Comparison of ENCODE assay signal across 11 cellular contexts in the genomic region with DNA sequence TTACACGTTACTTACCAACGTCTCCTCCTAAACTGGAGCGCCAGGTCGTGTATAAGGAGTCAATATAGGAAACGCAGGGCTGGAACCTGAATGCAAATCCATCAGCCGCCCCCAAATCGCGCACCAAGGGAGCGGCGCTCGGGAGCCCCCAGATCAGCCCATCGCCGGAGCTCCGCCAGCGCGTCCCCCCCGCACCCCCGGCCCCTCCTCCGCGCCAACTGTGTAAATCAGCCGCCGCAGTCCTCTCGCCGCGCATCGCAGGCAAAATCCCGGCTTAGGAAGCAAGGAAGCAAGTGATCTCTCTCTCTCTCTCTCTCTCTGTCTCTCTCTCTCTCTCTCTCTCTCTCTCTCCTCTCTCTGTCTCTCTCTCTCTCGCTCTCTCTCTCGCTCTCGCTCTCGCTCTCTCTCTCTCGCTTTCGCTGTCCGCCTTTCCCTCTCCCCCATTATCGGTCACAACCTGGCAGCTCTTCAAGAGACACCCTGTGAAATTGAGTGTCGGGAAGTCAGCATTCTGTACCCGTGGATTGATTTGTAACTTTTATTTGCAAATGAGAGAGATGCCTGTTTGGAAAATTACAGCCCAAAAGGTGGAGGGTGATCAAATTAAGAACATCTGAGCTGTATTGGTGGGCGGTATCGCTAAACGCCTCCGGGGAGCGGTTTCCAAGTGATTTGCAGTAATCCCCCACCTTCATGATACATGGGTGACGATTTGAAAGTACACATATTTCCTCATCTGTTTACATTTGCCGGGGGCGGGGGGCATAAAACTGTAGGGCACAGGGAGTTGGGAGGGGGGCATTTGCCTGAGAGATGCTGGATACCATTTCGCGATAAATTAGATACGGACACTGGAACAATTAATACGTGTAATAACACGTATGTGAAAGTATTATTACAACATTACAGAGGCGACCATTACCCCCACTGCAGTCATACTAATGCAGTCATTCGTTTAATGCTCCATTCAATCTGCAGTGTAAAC. TPM values are rescaled to one million over a fixed set of nuclear protein-coding genes. Genes with fewer than 3 reads are reported as not detected.
A peak's percentile ranks its signal among the peaks of the same experiment; 100 is the strongest.
DNase-seq lines count a peak whose midpoint lies in the region; ATAC-seq lines count a peak whose summit lies in the region.
"Had no signal": no experiment of that assay in that cellular context is flagged by ENCODE, and none has a peak within 500 bp of the region (broad histone marks: within the 10 kb centered on the region; RNA-seq: fewer than 3 reads in every experiment).

No MANE protein-coding gene starts in this region.

- peaks cover 57% of the 10 kb centered on the region for H3K27me3 Mint-ChIP-seq in activated CD4-positive, alpha-beta T cell treated with anti-CD3 and anti-CD28 coated beads for 36 hours
- peaks cover 42% of the 10 kb centered on the region for H3K27me3 Mint-ChIP-seq in activated naive CD8-positive, alpha-beta T cell
- H3K27me3 Mint-ChIP-seq in stimulated activated naive B cell treated with anti-CD40 and anti-IgM and Interleukin-4, amounts not matched to agents 10 μg/mL and 1 μg/mL and 100 μg/mL, for 72 hours: peaks cover 47 to 48% of the 10 kb centered on the region in 2 donors

- CTCF ChIA-PET in activated CD4-positive, alpha-beta T cell treated with anti-CD3 and anti-CD28 coated beads for 36 hours (lab: Charles Lee): interaction anchor here (1.3 kb wide), 1 partner anchor 9 kb away, joined by 4 read pairs; no protein-coding TSS in a partner anchor

- H3K9me3 Mint-ChIP-seq in activated CD4-positive, alpha-beta T cell treated with anti-CD3 and anti-CD28 coated beads for 36 hours (ENCODE audit: low read depth): no peaks in the 10 kb centered on the region
- no peaks in the 10 kb centered on the region for H3K9me3 Mint-ChIP-seq in activated naive CD8-positive, alpha-beta T cell (ENCODE audit: low read depth)
- H3K9me3 Mint-ChIP-seq in stimulated activated naive B cell treated with anti-CD40 and anti-IgM and Interleukin-4, amounts not matched to agents 10 μg/mL and 1 μg/mL and 100 μg/mL, for 72 hours: no peaks in the 10 kb centered on the region

- no peak overlapping the region for H3K27ac Mint-ChIP-seq in activated CD4-positive, alpha-beta T cell treated with anti-CD3 and anti-CD28 coated beads for 36 hours
- H3K27ac Mint-ChIP-seq in activated naive CD8-positive, alpha-beta T cell: no peak overlapping the region
- no peak overlapping the region for H3K27ac Mint-ChIP-seq in stimulated activated naive B cell treated with anti-CD40 and anti-IgM and Interleukin-4, amounts not matched to agents 10 μg/mL and 1 μg/mL and 100 μg/mL, for 72 hours
- H3K27ac Mint-ChIP-seq: CD4-positive, CD25-positive, alpha-beta regulatory T cell had no signal

- peak overlapping the region; percentile 52 for H3K4me3 Mint-ChIP-seq in activated CD4-positive, alpha-beta T cell treated with anti-CD3 and anti-CD28 coated beads for 36 hours
- H3K4me3 Mint-ChIP-seq in activated naive CD8-positive, alpha-beta T cell: peak overlapping the region; percentile 79
- peak overlapping the region; percentile 29 to 51 for H3K4me3 Mint-ChIP-seq in stimulated activated naive B cell treated with anti-CD40 and anti-IgM and Interleukin-4, amounts not matched to agents 10 μg/mL and 1 μg/mL and 100 μg/mL, for 72 hours

- H3K4me1 Mint-ChIP-seq in activated CD4-positive, alpha-beta T cell treated with anti-CD3 and anti-CD28 coated beads for 36 hours: peaks cover 21% of the 10 kb centered on the region
- peaks cover 29% of the 10 kb centered on the region for H3K4me1 Mint-ChIP-seq in activated naive CD8-positive, alpha-beta T cell (ENCODE audit: low read depth)
- peaks cover 10 to 19% of the 10 kb centered on the region in 2 donors for H3K4me1 Mint-ChIP-seq in stimulated activated naive B cell treated with anti-CD40 and anti-IgM and Interleukin-4, amounts not matched to agents 10 μg/mL and 1 μg/mL and 100 μg/mL, for 72 hours
- H3K4me1 Mint-ChIP-seq: CD4-positive, CD25-positive, alpha-beta regulatory T cell had no signal

- no peaks in the 10 kb centered on the region for H3K36me3 Mint-ChIP-seq in activated CD4-positive, alpha-beta T cell treated with anti-CD3 and anti-CD28 coated beads for 36 hours (ENCODE audit: low read depth)
- peaks cover 2% of the 10 kb centered on the region for H3K36me3 Mint-ChIP-seq in activated naive CD8-positive, alpha-beta T cell
- H3K36me3 Mint-ChIP-seq in stimulated activated naive B cell treated with anti-CD40 and anti-IgM and Interleukin-4, amounts not matched to agents 10 μg/mL and 1 μg/mL and 100 μg/mL, for 72 hours: peaks cover 0 to 3% of the 10 kb centered on the region in 2 donors

- POLR2A ChIA-PET in activated CD4-positive, alpha-beta T cell treated with anti-CD3 and anti-CD28 coated beads for 36 hours (lab: Charles Lee): no interaction called here

- ATAC-seq in activated CD4-positive, alpha-beta T cell treated with anti-CD3 and anti-CD28 coated beads for 36 hours: no peak
- no peak for ATAC-seq in stimulated activated naive B cell treated with anti-CD40 and anti-IgM and Interleukin-4, amounts not matched to agents 10 μg/mL and 1 μg/mL and 100 μg/mL, for 72 hours (replicated peaks)
- no peak for ATAC-seq in GM21390 (IDR thresholded peaks at IDR 0.05; ENCODE audit: unreplicated experiment)
- no peak for ATAC-seq in GM19035 (IDR thresholded peaks at IDR 0.05; ENCODE audit: unreplicated experiment)

- intact Hi-C loops in activated CD4-positive, alpha-beta T cell treated with anti-CD3 and anti-CD28 coated beads for 36 hours (cut with DNase I, micrococcal nuclease): no loop called here

- DNase-seq in activated CD4-positive, alpha-beta T cell treated with anti-CD3 and anti-CD28 coated beads for 36 hours: no peak
- DNase-seq in activated CD4-positive, alpha-beta T cell treated with anti-CD3 and anti-CD28 coated beads for 1 hour: no peak
- DNase-seq in iPS-NIHi7 (ENCODE audit: extremely low spot score): peak; percentile 16
- no peak for DNase-seq in stimulated activated naive B cell treated with anti-CD40 and anti-IgM and Interleukin-4, amounts not matched to agents 10 μg/mL and 1 μg/mL and 100 μg/mL, for 72 hours
- no peak for DNase-seq in medulla oblongata (ENCODE audit: extremely low spot score)
- DNase-seq: CD4-positive, CD25-positive, alpha-beta regulatory T cell had no signal

RNA-seq across cellular contexts. Expression of a gene that starts 0.7 kb away (rescaled TPM):
- total RNA-seq in activated CD4-positive, alpha-beta T cell treated with anti-CD3 and anti-CD28 coated beads for 36 hours: not detected
- total RNA-seq: CD4-positive, CD25-positive, alpha-beta regulatory T cell; renal cortical epithelial cell; RPMI7951 had no signal
